In genomic region chr10:34231441-34232180, GRCh38 we compare ENCODE assay signal across 30 cellular contexts.
DNase-seq lines count a peak whose midpoint lies in the region; TF ChIP-seq lines count a peak whose summit lies in the region.
"Had no signal": no experiment of that assay in that cellular context is flagged by ENCODE, and none has a peak within 500 bp of the region (broad histone marks: within the 10 kb centered on the region; RNA-seq: fewer than 3 reads in every experiment).

No MANE protein-coding gene starts in this region.

- no peak overlapping the region for H3K4me3 ChIP-seq in Caco-2 (ENCODE audit: low read depth, low read length)
- no peak overlapping the region for H3K4me3 ChIP-seq in smooth muscle cell
- H3K4me3 ChIP-seq: BLaER1 treated with 17β-estradiol and CSF1 and Interleukin-3, amounts not matched to agents 10 nM and 100 nM; esophagus squamous epithelium; HAP-1; left lung had no signal

- CTCF ChIA-PET in Caco-2 (lab: Charles Lee): interaction anchor here (0.5 to 1.2 kb wide), 3 partner anchors 11 to 221 kb away, joined by 3 to 6 read pairs (median 4); no protein-coding TSS in a partner anchor

- no peaks in the 10 kb centered on the region for H4K20me1 ChIP-seq in smooth muscle cell (ENCODE audit: low read depth)
- H4K20me1 ChIP-seq: BLaER1 treated with 17β-estradiol and CSF1 and Interleukin-3, amounts not matched to agents 10 nM and 100 nM had no signal

- no peaks in the 10 kb centered on the region for H3K36me3 Mint-ChIP-seq in Caco-2 (ENCODE audit: insufficient read depth, unreplicated experiment)
- H3K36me3 Mint-ChIP-seq in glutamatergic neuron (ENCODE audit: unreplicated experiment): peaks cover 6% of the 10 kb centered on the region
- peaks cover 5% of the 10 kb centered on the region for H3K36me3 Mint-ChIP-seq in nephron progenitor cell (ENCODE audit: low read depth)
- H3K36me3 Mint-ChIP-seq: immature natural killer cell; naive thymus-derived CD4-positive, alpha-beta T cell; stimulated activated memory B cell treated with anti-CD40 and anti-IgM and Interleukin-4, amounts not matched to agents 10 μg/mL and 1 μg/mL and 100 μg/mL, for 72 hours had no signal

- no peak overlapping the region for H3K4me2 ChIP-seq in smooth muscle cell
- H3K4me2 ChIP-seq: BLaER1 treated with 17β-estradiol and CSF1 and Interleukin-3, amounts not matched to agents 10 nM and 100 nM; KMS-11 had no signal

- intact Hi-C loops in Caco-2 (cut with micrococcal nuclease; ENCODE audit: unreplicated experiment): loop anchor here (1.0 to 5.0 kb wide), 4 partner anchors 14 to 109 kb away; no protein-coding TSS in a partner anchor

- H3K27me3 Mint-ChIP-seq in Caco-2 (ENCODE audit: insufficient read depth, unreplicated experiment) (no peaks in the 10 kb centered on the region), glutamatergic neuron (ENCODE audit: unreplicated experiment) (peaks cover 5% of the 10 kb centered on the region), nephron progenitor cell (ENCODE audit: low read depth, poor library complexity) (peaks cover 2% of the 10 kb centered on the region)
- H3K27me3 Mint-ChIP-seq: stimulated activated memory B cell treated with anti-CD40 and anti-IgM and Interleukin-4, amounts not matched to agents 10 μg/mL and 1 μg/mL and 100 μg/mL, for 72 hours had no signal

- H3K9me3 Mint-ChIP-seq in Caco-2 (ENCODE audit: unreplicated experiment) (peaks cover 4% of the 10 kb centered on the region), glutamatergic neuron (ENCODE audit: unreplicated experiment) (peaks cover 8% of the 10 kb centered on the region), nephron progenitor cell (peaks cover 7% of the 10 kb centered on the region)
- H3K9me3 Mint-ChIP-seq: immature natural killer cell had no signal

- H3K27ac Mint-ChIP-seq in Caco-2 (ENCODE audit: unreplicated experiment): peak overlapping the region; percentile 3
- peak overlapping the region; percentile 99 for H3K27ac Mint-ChIP-seq in glutamatergic neuron (ENCODE audit: unreplicated experiment)
- peak overlapping the region; percentile 64 for H3K27ac Mint-ChIP-seq in nephron progenitor cell
- H3K27ac Mint-ChIP-seq: activated CD4-positive, alpha-beta T cell treated with anti-CD3 and anti-CD28 coated beads, Interleukin-2, amount 10 ng/mL, durations not matched to agents 7 days and 5 days; immature natural killer cell; mesothelial cell of epicardium; stimulated activated memory B cell treated with anti-CD40 and anti-IgM and Interleukin-4, amounts not matched to agents 10 μg/mL and 1 μg/mL and 100 μg/mL, for 72 hours had no signal

- no peaks in the 10 kb centered on the region for H3K27me3 ChIP-seq in Caco-2 (replicated peaks; ENCODE audit: control insufficient read depth, insufficient read depth, low read length)
- no peaks in the 10 kb centered on the region for H3K27me3 ChIP-seq in smooth muscle cell (ENCODE audit: low read depth)
- H3K27me3 ChIP-seq: BLaER1 treated with 17β-estradiol and CSF1 and Interleukin-3, amounts not matched to agents 10 nM and 100 nM; esophagus squamous epithelium; left lung had no signal

- H3K4me3 Mint-ChIP-seq in Caco-2 (ENCODE audit: unreplicated experiment) (peak overlapping the region; percentile 4), glutamatergic neuron (ENCODE audit: unreplicated experiment) (peak overlapping the region; percentile 70), nephron progenitor cell (no peak overlapping the region)
- H3K4me3 Mint-ChIP-seq: activated CD4-positive, alpha-beta T cell treated with anti-CD3 and anti-CD28 coated beads, Interleukin-2, amount 10 ng/mL, durations not matched to agents 7 days and 5 days; immature natural killer cell; mesothelial cell of epicardium; naive thymus-derived CD4-positive, alpha-beta T cell; stimulated activated memory B cell treated with anti-CD40 and anti-IgM and Interleukin-4, amounts not matched to agents 10 μg/mL and 1 μg/mL and 100 μg/mL, for 72 hours had no signal

- POLR2A ChIA-PET in Caco-2 (lab: Charles Lee): interaction anchor here (0.6 kb wide), 1 partner anchor 66 kb away, joined by 4 read pairs; no protein-coding TSS in a partner anchor

- no peak overlapping the region for H2AFZ ChIP-seq in smooth muscle cell (ENCODE audit: low read depth)

- TF ChIP-seq CTCF in Caco-2 (IDR thresholded peaks at IDR 0.05; ENCODE audit: insufficient read depth in 1 of 2, low read depth in 1 of 2, low read length in 1 of 2, severe bottlenecking in 1 of 2, unreplicated experiment in 1 of 2): no peak
- TF ChIP-seq CTCF in glutamatergic neuron (IDR thresholded peaks at IDR 0.05; ENCODE audit: partially characterized antibody, unreplicated experiment): no peak
- TF ChIP-seq CTCF in nephron progenitor cell (IDR thresholded peaks at IDR 0.05): no peak
- TF ChIP-seq CTCF in smooth muscle cell (IDR thresholded peaks at IDR 0.05; ENCODE audit: borderline replicate concordance, insufficient read depth, poor library complexity, severe bottlenecking): no peak

- no TSS peak for BruUV-seq in Caco-2 (replicated peaks; lab: Mats Ljungman, UMichigan)

- no peak overlapping the region for H3K9ac ChIP-seq in smooth muscle cell (ENCODE audit: low read depth)
- H3K9ac ChIP-seq: BLaER1 treated with 17β-estradiol and CSF1 and Interleukin-3, amounts not matched to agents 10 nM and 100 nM; KMS-11 had no signal

- no peak overlapping the region for H3K27ac ChIP-seq in smooth muscle cell (ENCODE audit: low read depth)
- H3K27ac ChIP-seq: BLaER1 treated with 17β-estradiol and CSF1 and Interleukin-3, amounts not matched to agents 10 nM and 100 nM; esophagus squamous epithelium; KMS-11; left lung; WERI-Rb-1 had no signal

- H3K36me3 ChIP-seq in Caco-2 (ENCODE audit: control insufficient read depth, insufficient read depth, low read length) (no peaks in the 10 kb centered on the region), smooth muscle cell (ENCODE audit: low read depth) (no peaks in the 10 kb centered on the region)
- H3K36me3 ChIP-seq: HAP-1, left lung, WERI-Rb-1 had no signal

- H3K9me3 ChIP-seq in Caco-2: peaks cover 8% of the 10 kb centered on the region; the same call in 1 of the 2 replicates
- peaks cover 5% of the 10 kb centered on the region for H3K9me3 ChIP-seq in smooth muscle cell (replicated peaks; ENCODE audit: low read depth)

- H3F3A ChIP-seq in smooth muscle cell (ENCODE audit: low read depth): no peaks in the 10 kb centered on the region

- no peaks in the 10 kb centered on the region for H3K79me2 ChIP-seq in smooth muscle cell (ENCODE audit: low read depth)

- peak; percentile 68 to 79 for DNase-seq in Caco-2
- peak; percentile 27 for DNase-seq in NCI-H146 treated with DMSO at 0.1 percent for 48 hours (lab: John Stamatoyannopoulos, UW; ENCODE audit: unreplicated experiment)
- peak; percentile 61 for DNase-seq in glutamatergic neuron
- no peak for DNase-seq in nephron progenitor cell
- no peak for DNase-seq in activated CD8-positive, alpha-beta memory T cell treated with anti-CD3 and anti-CD28 coated beads, Interleukin-2, amount 50 U/mL, for 4 hours
- no peak for DNase-seq in NCI-H1436 (lab: John Stamatoyannopoulos, UW)
- DNase-seq in AG08396 (ENCODE audit: low spot score): no peak
- no peak for DNase-seq in smooth muscle cell (lab: John Stamatoyannopoulos, UW; ENCODE audit: unreplicated experiment)
- DNase-seq: activated CD4-positive, alpha-beta T cell treated with anti-CD3 and anti-CD28 coated beads, Interleukin-2, amount 10 ng/mL, durations not matched to agents 7 days and 5 days; activated naive CD4-positive, alpha-beta T cell treated with Interleukin-2 at 50 U/mL for 16 hours; COR-L47; DMS79 treated with DMSO at 0.1 percent for 48 hours; esophagus squamous epithelium; hypothalamus; immature natural killer cell; left lung; naive thymus-derived CD4-positive, alpha-beta T cell; NCI-H1694; NCI-H526 treated with DMSO at 0.1 percent for 48 hours; OCI-M1; stimulated activated CD4-positive, alpha-beta T cell treated with anti-CD3 and anti-CD28 coated beads, Interleukin-4, amount 100 ng/mL, for 4 hours; substantia nigra; SW 1271; T-helper 9 cell; WERI-Rb-1 had no signal

- H3K4me1 Mint-ChIP-seq in Caco-2 (ENCODE audit: low read depth, unreplicated experiment) (peaks cover 23% of the 10 kb centered on the region), glutamatergic neuron (ENCODE audit: low read depth, unreplicated experiment) (peaks cover 49% of the 10 kb centered on the region), nephron progenitor cell (peaks cover 22% of the 10 kb centered on the region)
- H3K4me1 Mint-ChIP-seq: activated CD4-positive, alpha-beta T cell treated with anti-CD3 and anti-CD28 coated beads, Interleukin-2, amount 10 ng/mL, durations not matched to agents 7 days and 5 days; immature natural killer cell; naive thymus-derived CD4-positive, alpha-beta T cell; stimulated activated memory B cell treated with anti-CD40 and anti-IgM and Interleukin-4, amounts not matched to agents 10 μg/mL and 1 μg/mL and 100 μg/mL, for 72 hours had no signal

- H3K4me1 ChIP-seq in Caco-2: peaks cover 35% of the 10 kb centered on the region
- peaks cover under 1% of the 10 kb centered on the region for H3K4me1 ChIP-seq in smooth muscle cell (ENCODE audit: low read depth)
- H3K4me1 ChIP-seq: esophagus squamous epithelium, left lung had no signal

- 71% methylated on average over 11 of the region's 11 CpGs for WGBS in smooth muscle cell (ENCODE audit: low lambda C conversion rate)

Comparison
In these comparisons a context has a peak if more than half of its experiments do, and no peak if none do; other contexts are left out.
1. DNase-seq: peak in Caco-2 (2 of 2), NCI-H146 treated with DMSO at 0.1 percent for 48 hours (single experiment) and glutamatergic neuron (single experiment); none in nephron progenitor cell (single experiment), activated CD8-positive, alpha-beta memory T cell treated with anti-CD3 and anti-CD28 coated beads, Interleukin-2, amount 50 U/mL, for 4 hours (single experiment), NCI-H1436 (single experiment), AG08396 (single experiment) and smooth muscle cell (single experiment).
2. H3K27ac Mint-ChIP-seq: peak in every context shown above with its lines; median percentile 99 in glutamatergic neuron; 64 in nephron progenitor cell; 3 in Caco-2.